2 cellular contexts compared by ENCODE assay signal in the genomic region with DNA sequence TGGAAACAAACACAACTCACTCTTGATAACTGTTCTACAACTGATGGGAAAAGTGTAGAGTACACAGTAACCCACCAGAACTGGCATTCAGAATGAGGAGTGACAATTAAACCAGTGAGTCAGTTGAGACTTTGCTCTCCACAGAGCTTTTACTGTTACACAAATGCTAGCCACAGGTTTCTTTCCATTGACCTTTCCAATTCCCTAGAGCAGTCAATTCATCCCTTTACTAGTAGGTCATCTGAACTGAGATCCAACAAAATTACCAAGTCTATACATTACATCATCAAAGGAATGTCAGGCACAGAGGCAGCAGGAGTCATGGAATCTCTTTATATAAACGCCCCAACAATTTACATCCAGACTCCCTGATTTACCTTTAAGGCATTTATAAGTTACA.
TF ChIP-seq lines count a peak whose summit lies in the region.

No MANE protein-coding gene starts in this region.

TF ChIP-seq in H1, 55 proteins besides CTCF, POLR2A, EP300 and RAD21:
- peak; percentile 76 for TF ChIP-seq JUND (IDR thresholded peaks at IDR 0.05; ENCODE audit: low read length)
- TF ChIP-seq CREB1 (IDR thresholded peaks at IDR 0.05): peak; percentile 46; the same call in 1 of the 2 replicates
- TF ChIP-seq, protein P1, sequence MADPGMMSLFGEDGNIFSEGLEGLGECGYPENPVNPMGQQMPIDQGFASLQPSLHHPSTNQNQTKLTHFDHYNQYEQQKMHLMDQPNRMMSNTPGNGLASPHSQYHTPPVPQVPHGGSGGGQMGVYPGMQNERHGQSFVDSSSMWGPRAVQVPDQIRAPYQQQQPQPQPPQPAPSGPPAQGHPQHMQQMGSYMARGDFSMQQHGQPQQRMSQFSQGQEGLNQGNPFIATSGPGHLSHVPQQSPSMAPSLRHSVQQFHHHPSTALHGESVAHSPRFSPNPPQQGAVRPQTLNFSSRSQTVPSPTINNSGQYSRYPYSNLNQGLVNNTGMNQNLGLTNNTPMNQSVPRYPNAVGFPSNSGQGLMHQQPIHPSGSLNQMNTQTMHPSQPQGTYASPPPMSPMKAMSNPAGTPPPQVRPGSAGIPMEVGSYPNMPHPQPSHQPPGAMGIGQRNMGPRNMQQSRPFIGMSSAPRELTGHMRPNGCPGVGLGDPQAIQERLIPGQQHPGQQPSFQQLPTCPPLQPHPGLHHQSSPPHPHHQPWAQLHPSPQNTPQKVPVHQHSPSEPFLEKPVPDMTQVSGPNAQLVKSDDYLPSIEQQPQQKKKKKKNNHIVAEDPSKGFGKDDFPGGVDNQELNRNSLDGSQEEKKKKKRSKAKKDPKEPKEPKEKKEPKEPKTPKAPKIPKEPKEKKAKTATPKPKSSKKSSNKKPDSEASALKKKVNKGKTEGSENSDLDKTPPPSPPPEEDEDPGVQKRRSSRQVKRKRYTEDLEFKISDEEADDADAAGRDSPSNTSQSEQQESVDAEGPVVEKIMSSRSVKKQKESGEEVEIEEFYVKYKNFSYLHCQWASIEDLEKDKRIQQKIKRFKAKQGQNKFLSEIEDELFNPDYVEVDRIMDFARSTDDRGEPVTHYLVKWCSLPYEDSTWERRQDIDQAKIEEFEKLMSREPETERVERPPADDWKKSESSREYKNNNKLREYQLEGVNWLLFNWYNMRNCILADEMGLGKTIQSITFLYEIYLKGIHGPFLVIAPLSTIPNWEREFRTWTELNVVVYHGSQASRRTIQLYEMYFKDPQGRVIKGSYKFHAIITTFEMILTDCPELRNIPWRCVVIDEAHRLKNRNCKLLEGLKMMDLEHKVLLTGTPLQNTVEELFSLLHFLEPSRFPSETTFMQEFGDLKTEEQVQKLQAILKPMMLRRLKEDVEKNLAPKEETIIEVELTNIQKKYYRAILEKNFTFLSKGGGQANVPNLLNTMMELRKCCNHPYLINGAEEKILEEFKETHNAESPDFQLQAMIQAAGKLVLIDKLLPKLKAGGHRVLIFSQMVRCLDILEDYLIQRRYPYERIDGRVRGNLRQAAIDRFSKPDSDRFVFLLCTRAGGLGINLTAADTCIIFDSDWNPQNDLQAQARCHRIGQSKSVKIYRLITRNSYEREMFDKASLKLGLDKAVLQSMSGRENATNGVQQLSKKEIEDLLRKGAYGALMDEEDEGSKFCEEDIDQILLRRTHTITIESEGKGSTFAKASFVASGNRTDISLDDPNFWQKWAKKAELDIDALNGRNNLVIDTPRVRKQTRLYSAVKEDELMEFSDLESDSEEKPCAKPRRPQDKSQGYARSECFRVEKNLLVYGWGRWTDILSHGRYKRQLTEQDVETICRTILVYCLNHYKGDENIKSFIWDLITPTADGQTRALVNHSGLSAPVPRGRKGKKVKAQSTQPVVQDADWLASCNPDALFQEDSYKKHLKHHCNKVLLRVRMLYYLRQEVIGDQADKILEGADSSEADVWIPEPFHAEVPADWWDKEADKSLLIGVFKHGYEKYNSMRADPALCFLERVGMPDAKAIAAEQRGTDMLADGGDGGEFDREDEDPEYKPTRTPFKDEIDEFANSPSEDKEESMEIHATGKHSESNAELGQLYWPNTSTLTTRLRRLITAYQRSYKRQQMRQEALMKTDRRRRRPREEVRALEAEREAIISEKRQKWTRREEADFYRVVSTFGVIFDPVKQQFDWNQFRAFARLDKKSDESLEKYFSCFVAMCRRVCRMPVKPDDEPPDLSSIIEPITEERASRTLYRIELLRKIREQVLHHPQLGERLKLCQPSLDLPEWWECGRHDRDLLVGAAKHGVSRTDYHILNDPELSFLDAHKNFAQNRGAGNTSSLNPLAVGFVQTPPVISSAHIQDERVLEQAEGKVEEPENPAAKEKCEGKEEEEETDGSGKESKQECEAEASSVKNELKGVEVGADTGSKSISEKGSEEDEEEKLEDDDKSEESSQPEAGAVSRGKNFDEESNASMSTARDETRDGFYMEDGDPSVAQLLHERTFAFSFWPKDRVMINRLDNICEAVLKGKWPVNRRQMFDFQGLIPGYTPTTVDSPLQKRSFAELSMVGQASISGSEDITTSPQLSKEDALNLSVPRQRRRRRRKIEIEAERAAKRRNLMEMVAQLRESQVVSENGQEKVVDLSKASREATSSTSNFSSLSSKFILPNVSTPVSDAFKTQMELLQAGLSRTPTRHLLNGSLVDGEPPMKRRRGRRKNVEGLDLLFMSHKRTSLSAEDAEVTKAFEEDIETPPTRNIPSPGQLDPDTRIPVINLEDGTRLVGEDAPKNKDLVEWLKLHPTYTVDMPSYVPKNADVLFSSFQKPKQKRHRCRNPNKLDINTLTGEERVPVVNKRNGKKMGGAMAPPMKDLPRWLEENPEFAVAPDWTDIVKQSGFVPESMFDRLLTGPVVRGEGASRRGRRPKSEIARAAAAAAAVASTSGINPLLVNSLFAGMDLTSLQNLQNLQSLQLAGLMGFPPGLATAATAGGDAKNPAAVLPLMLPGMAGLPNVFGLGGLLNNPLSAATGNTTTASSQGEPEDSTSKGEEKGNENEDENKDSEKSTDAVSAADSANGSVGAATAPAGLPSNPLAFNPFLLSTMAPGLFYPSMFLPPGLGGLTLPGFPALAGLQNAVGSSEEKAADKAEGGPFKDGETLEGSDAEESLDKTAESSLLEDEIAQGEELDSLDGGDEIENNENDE (IDR thresholded peaks at IDR 0.05; ENCODE audit: insufficient replicate concordance, low read length): peak; percentile 73
- no peak for TF ChIP-seq SIRT6 (IDR thresholded peaks at IDR 0.05; ENCODE audit: low read length)
- TF ChIP-seq, protein P2, sequence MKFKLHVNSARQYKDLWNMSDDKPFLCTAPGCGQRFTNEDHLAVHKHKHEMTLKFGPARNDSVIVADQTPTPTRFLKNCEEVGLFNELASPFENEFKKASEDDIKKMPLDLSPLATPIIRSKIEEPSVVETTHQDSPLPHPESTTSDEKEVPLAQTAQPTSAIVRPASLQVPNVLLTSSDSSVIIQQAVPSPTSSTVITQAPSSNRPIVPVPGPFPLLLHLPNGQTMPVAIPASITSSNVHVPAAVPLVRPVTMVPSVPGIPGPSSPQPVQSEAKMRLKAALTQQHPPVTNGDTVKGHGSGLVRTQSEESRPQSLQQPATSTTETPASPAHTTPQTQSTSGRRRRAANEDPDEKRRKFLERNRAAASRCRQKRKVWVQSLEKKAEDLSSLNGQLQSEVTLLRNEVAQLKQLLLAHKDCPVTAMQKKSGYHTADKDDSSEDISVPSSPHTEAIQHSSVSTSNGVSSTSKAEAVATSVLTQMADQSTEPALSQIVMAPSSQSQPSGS (IDR thresholded peaks at IDR 0.05; ENCODE audit: low read length): peak; percentile 98
- TF ChIP-seq POLR2AphosphoS5 (IDR thresholded peaks at IDR 0.05; ENCODE audit: low read depth, low read length): no peak
- no peak for TF ChIP-seq SUZ12 (IDR thresholded peaks at IDR 0.05; ENCODE audit: low read length)
- TF ChIP-seq TEAD4 (IDR thresholded peaks at IDR 0.05; ENCODE audit: low read depth, low read length): peak; percentile 82
- no peak for TF ChIP-seq SP4 (IDR thresholded peaks at IDR 0.05; ENCODE audit: low read length)
- peak; percentile 85 for TF ChIP-seq CEBPB (IDR thresholded peaks at IDR 0.05; ENCODE audit: low read depth, low read length)
- peak; percentile 71; the same call in 1 of the 2 replicates for TF ChIP-seq JUN (IDR thresholded peaks at IDR 0.05; ENCODE audit: low read depth, low read length)
- no peak for TF ChIP-seq CBX5 (IDR thresholded peaks at IDR 0.05; ENCODE audit: low read depth, low read length)

TF ChIP-seq in HepG2, 621 proteins besides CTCF, POLR2A, EP300 and RAD21 (continues in another document):
- TF ChIP-seq PITX1 (CRISPR knock-in tag; IDR thresholded peaks at IDR 0.05) (no peak), RAD51 (IDR thresholded peaks at IDR 0.05; ENCODE audit: borderline replicate concordance) (no peak), NR1H2 (CRISPR knock-in tag; IDR thresholded peaks at IDR 0.05; ENCODE audit: borderline replicate concordance, low read depth) (no peak), ZSCAN30 (CRISPR knock-in tag; IDR thresholded peaks at IDR 0.05) (no peak), ZNF660 (CRISPR knock-in tag; IDR thresholded peaks at IDR 0.05; ENCODE audit: borderline replicate concordance, low read depth) (no peak), LCORL (IDR thresholded peaks at IDR 0.05) (no peak), LCORL (CRISPR knock-in tag; IDR thresholded peaks at IDR 0.05) (no peak), CREB1 (IDR thresholded peaks at IDR 0.05) (peak; percentile 26; the same call in 1 of the 2 replicates), CREB1 (CRISPR knock-in tag; IDR thresholded peaks at IDR 0.05) (no peak), ZNF607 (CRISPR knock-in tag; IDR thresholded peaks at IDR 0.05; ENCODE audit: borderline replicate concordance) (no peak), PHF21A (CRISPR knock-in tag; IDR thresholded peaks at IDR 0.05) (no peak), ZNF282 (IDR thresholded peaks at IDR 0.05; ENCODE audit: partially characterized antibody) (no peak), POLR2AphosphoS2 (IDR thresholded peaks at IDR 0.05; ENCODE audit: low read depth, low read length) (no peak), ZNF629 (CRISPR knock-in tag; conservative IDR thresholded peaks at IDR 0.05) (no peak), ARNT2 (CRISPR knock-in tag; IDR thresholded peaks at IDR 0.05; ENCODE audit: low read depth) (no peak), ZNF367 (CRISPR knock-in tag; IDR thresholded peaks at IDR 0.05; ENCODE audit: borderline replicate concordance) (no peak), ZNF546 (CRISPR knock-in tag; conservative IDR thresholded peaks at IDR 0.05) (no peak), TOE1 (CRISPR knock-in tag; IDR thresholded peaks at IDR 0.05) (no peak), HNF4G (IDR thresholded peaks at IDR 0.05; ENCODE audit: borderline replicate concordance, low read depth, low read length) (0 out of 2 replicates have a peak, but pooled peaks have one; percentile 11), HNF4G (CRISPR knock-in tag; IDR thresholded peaks at IDR 0.05; ENCODE audit: borderline replicate concordance, low read depth) (no peak), ASH2L (IDR thresholded peaks at IDR 0.05; ENCODE audit: insufficient read length, low read depth, low read length) (no peak)
- TF ChIP-seq, protein P3, sequence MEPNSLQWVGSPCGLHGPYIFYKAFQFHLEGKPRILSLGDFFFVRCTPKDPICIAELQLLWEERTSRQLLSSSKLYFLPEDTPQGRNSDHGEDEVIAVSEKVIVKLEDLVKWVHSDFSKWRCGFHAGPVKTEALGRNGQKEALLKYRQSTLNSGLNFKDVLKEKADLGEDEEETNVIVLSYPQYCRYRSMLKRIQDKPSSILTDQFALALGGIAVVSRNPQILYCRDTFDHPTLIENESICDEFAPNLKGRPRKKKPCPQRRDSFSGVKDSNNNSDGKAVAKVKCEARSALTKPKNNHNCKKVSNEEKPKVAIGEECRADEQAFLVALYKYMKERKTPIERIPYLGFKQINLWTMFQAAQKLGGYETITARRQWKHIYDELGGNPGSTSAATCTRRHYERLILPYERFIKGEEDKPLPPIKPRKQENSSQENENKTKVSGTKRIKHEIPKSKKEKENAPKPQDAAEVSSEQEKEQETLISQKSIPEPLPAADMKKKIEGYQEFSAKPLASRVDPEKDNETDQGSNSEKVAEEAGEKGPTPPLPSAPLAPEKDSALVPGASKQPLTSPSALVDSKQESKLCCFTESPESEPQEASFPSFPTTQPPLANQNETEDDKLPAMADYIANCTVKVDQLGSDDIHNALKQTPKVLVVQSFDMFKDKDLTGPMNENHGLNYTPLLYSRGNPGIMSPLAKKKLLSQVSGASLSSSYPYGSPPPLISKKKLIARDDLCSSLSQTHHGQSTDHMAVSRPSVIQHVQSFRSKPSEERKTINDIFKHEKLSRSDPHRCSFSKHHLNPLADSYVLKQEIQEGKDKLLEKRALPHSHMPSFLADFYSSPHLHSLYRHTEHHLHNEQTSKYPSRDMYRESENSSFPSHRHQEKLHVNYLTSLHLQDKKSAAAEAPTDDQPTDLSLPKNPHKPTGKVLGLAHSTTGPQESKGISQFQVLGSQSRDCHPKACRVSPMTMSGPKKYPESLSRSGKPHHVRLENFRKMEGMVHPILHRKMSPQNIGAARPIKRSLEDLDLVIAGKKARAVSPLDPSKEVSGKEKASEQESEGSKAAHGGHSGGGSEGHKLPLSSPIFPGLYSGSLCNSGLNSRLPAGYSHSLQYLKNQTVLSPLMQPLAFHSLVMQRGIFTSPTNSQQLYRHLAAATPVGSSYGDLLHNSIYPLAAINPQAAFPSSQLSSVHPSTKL (CRISPR knock-in tag; IDR thresholded peaks at IDR 0.05): peak; percentile 32; the same call in 1 of the 2 replicates
- TF ChIP-seq, protein P4, sequence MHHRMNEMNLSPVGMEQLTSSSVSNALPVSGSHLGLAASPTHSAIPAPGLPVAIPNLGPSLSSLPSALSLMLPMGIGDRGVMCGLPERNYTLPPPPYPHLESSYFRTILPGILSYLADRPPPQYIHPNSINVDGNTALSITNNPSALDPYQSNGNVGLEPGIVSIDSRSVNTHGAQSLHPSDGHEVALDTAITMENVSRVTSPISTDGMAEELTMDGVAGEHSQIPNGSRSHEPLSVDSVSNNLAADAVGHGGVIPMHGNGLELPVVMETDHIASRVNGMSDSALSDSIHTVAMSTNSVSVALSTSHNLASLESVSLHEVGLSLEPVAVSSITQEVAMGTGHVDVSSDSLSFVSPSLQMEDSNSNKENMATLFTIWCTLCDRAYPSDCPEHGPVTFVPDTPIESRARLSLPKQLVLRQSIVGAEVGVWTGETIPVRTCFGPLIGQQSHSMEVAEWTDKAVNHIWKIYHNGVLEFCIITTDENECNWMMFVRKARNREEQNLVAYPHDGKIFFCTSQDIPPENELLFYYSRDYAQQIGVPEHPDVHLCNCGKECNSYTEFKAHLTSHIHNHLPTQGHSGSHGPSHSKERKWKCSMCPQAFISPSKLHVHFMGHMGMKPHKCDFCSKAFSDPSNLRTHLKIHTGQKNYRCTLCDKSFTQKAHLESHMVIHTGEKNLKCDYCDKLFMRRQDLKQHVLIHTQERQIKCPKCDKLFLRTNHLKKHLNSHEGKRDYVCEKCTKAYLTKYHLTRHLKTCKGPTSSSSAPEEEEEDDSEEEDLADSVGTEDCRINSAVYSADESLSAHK (CRISPR knock-in tag; IDR thresholded peaks at IDR 0.05; ENCODE audit: borderline replicate concordance): no peak
- TF ChIP-seq, protein P5, sequence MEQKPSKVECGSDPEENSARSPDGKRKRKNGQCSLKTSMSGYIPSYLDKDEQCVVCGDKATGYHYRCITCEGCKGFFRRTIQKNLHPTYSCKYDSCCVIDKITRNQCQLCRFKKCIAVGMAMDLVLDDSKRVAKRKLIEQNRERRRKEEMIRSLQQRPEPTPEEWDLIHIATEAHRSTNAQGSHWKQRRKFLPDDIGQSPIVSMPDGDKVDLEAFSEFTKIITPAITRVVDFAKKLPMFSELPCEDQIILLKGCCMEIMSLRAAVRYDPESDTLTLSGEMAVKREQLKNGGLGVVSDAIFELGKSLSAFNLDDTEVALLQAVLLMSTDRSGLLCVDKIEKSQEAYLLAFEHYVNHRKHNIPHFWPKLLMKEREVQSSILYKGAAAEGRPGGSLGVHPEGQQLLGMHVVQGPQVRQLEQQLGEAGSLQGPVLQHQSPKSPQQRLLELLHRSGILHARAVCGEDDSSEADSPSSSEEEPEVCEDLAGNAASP (CRISPR knock-in tag; IDR thresholded peaks at IDR 0.05; ENCODE audit: borderline replicate concordance): no peak
- TF ChIP-seq, protein P6, sequence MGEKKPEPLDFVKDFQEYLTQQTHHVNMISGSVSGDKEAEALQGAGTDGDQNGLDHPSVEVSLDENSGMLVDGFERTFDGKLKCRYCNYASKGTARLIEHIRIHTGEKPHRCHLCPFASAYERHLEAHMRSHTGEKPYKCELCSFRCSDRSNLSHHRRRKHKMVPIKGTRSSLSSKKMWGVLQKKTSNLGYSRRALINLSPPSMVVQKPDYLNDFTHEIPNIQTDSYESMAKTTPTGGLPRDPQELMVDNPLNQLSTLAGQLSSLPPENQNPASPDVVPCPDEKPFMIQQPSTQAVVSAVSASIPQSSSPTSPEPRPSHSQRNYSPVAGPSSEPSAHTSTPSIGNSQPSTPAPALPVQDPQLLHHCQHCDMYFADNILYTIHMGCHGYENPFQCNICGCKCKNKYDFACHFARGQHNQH (CRISPR knock-in tag; IDR thresholded peaks at IDR 0.05): no peak
- TF ChIP-seq, protein P7, sequence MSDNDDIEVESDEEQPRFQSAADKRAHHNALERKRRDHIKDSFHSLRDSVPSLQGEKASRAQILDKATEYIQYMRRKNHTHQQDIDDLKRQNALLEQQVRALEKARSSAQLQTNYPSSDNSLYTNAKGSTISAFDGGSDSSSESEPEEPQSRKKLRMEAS (IDR thresholded peaks at IDR 0.05): no peak
